Comparison of ENCODE assay signal across 11 cellular contexts in genomic region chr12:60630796-60631195, GRCh38.
"Had no signal": no experiment of that assay in that cellular context is flagged by ENCODE, and none has a peak within 500 bp of the region (broad histone marks: within the 10 kb centered on the region; RNA-seq: fewer than 3 reads in every experiment).

No MANE protein-coding gene starts in this region.

- H3K27ac ChIP-seq: GM23248, HL-60 had no signal

- H3K4me3 ChIP-seq: GM23248, HAP-1, K562 had no signal

- H3K4me1 ChIP-seq: HAP-1 had no signal

- H3K4me3 Mint-ChIP-seq: HFFc6 had no signal

- H3K9ac ChIP-seq: GM23248 had no signal

- H3K36me3 ChIP-seq: HAP-1 had no signal

- H2AFZ ChIP-seq: GM23248 had no signal

- H3K9me3 ChIP-seq: HAP-1 had no signal

- DNase-seq: GM23248, GOT3, H7, HFFc6, IMR-90, KG1 had no signal

- FAIRE-seq: HTR-8/SVneo, K562 had no signal

- H3K27ac Mint-ChIP-seq: HFFc6 had no signal

- ATAC-seq: HCT116, K562 had no signal
